ENCODE assay signal across 8 cellular contexts in the genomic region with DNA sequence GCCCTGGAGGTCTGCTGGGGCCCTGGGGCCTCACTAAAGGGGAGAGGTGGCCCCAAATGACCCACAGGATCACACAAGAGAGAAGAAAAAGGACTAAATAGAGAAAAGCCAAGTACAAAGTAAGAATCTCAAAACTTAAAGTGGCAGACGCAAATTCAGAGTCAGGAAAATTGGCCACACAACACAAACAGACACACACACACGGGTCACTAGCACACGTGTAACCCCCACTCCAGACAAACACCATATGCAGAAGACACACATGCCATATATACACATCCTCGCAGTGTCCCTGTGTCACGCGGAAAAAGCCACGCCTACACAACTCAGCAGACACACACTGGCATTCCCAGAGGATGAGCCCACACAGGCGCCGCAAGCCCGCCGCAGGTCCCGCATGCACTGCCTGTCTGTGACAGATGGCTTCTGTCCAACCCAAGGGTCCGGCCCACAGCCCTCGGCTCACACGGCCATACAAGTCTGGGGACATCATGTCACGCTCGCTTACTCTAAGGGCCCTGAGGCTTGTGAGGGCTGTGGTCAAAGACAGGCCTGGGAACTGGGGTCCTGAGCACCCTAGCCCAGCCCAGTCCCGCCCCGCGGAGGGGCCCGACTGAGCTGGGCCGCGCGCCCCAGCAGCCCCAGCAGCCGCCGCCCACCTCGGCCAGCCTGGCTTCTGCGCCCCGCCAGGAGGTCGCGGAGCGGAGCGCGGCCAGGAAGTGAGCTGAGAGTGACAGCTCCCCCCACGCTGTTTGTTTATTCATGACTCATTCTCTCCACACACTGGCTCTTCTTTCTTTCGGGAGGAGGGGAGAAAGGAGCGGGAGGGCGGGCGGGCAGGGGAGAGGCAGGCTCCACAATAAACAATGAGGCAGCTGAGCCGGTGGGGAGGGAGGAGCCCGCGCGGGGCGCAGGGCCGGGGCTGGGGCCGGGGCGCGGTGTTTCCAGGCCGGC.
DNase-seq lines count a peak whose midpoint lies in the region; ATAC-seq and TF ChIP-seq lines count a peak whose summit lies in the region.

No MANE protein-coding gene starts in this region.

- DNase-seq in AML-193 (lab: John Stamatoyannopoulos, UW) (peak; percentile 39 to 45), GM19240 (ENCODE audit: insufficient read length, low spot score) (peak; percentile 83), NCI-H460 (ENCODE audit: extremely low read depth, low read depth) (peak; percentile 96), colonic mucosa (peak; percentile 66)
- peak; percentile 75 for DNase-seq in activated CD4-positive, alpha-beta T cell treated with anti-CD3 and anti-CD28 coated beads for 48 hours
- peak; percentile 35 to 42 for DNase-seq in stimulated activated CD4-positive, alpha-beta T cell treated with anti-CD3 and anti-CD28 coated beads, Interleukin-1b, Interleukin-23, amount 100 ng/mL, for 1 hour (ENCODE audit: low read depth in 2 of 2)

- peak overlapping the region; percentile 42 for H3K4me3 ChIP-seq in colonic mucosa

- H3K9me3 ChIP-seq in colonic mucosa, result no peaks in the 10 kb centered on the region

- TF ChIP-seq CTCF in colonic mucosa (IDR thresholded peaks at IDR 0.05), result no peak

- peaks cover 5% of the 10 kb centered on the region for H3K4me1 ChIP-seq in colonic mucosa

- H3K9ac ChIP-seq in colonic mucosa (ENCODE audit: low read depth in 2 of 2, low read length in 2 of 2), result peak overlapping the region; percentile 70 to 79

- ATAC-seq in HG03439 (IDR thresholded peaks at IDR 0.05; ENCODE audit: unreplicated experiment), result peak; percentile 84

- H3K36me3 ChIP-seq in colonic mucosa, result no peaks in the 10 kb centered on the region

- H3K27ac ChIP-seq in colonic mucosa (peak overlapping the region; percentile 83), layer of hippocampus (ENCODE audit: low read depth, low read length) (peak overlapping the region; percentile 98)

- H3K27me3 ChIP-seq in colonic mucosa (no peaks in the 10 kb centered on the region), layer of hippocampus (ENCODE audit: control insufficient read depth, insufficient read depth, low read length) (no peaks in the 10 kb centered on the region)

- intact Hi-C loops in colonic mucosa (cut with DNase I), result loop anchor here (10.0 kb wide), 1 partner anchor 222 kb away; no protein-coding TSS in a partner anchor

Comparison
In these comparisons a context has a peak if more than half of its experiments do, and no peak if none do; other contexts are left out.
1. Peak in every context shown above with its lines: DNase-seq, ATAC-seq, H3K4me3 ChIP-seq and H3K27ac ChIP-seq.
2. DNase-seq: peak in every context shown above with its lines; median percentile 96 in NCI-H460; 83 in GM19240; 75 in activated CD4-positive, alpha-beta T cell treated with anti-CD3 and anti-CD28 coated beads for 48 hours; 66 in colonic mucosa; 42 in AML-193; 38 in stimulated activated CD4-positive, alpha-beta T cell treated with anti-CD3 and anti-CD28 coated beads, Interleukin-1b, Interleukin-23, amount 100 ng/mL, for 1 hour.